ENCODE assay signal across 15 cellular contexts in genomic region chr16:23398987-23399805, GRCh38. TPM values are rescaled to one million over a fixed set of nuclear protein-coding genes. Genes with fewer than 3 reads are reported as not detected.
DNase-seq lines count a peak whose midpoint lies in the region; ATAC-seq and TF ChIP-seq lines count a peak whose summit lies in the region.
"Had no signal": no experiment of that assay in that cellular context is flagged by ENCODE, and none has a peak within 500 bp of the region (broad histone marks: within the 10 kb centered on the region; RNA-seq: fewer than 3 reads in every experiment).

No MANE protein-coding gene starts in this region.

- intact Hi-C loops in left lung (cut with DNase I), result no loop called here

- H3K9ac ChIP-seq in NT2/D1 (ENCODE audit: insufficient read length, low read depth), result peak overlapping the region; percentile 56

- no peak overlapping the region for H3K4me3 ChIP-seq in NT2/D1 (ENCODE audit: insufficient read length, low read depth)
- H3K4me3 ChIP-seq in gastroesophageal sphincter, result no peak overlapping the region
- no peak overlapping the region for H3K4me3 ChIP-seq in left lung
- H3K4me3 ChIP-seq: HAP-1, skin epidermis, testis had no signal

- H3K9me3 Mint-ChIP-seq in stimulated activated effector memory CD8-positive, alpha-beta T cell treated with anti-CD3 and anti-CD28 coated beads, Interleukin-12 subunit alpha, Interleukin-12 subunit beta, amount 100 ng/mL, for 72 hours, result no peaks in the 10 kb centered on the region
- H3K9me3 Mint-ChIP-seq: naive thymus-derived CD4-positive, alpha-beta T cell had no signal

- H3K27ac ChIP-seq in gastroesophageal sphincter (peak overlapping the region in 1 of 4 donors; percentile 53), left lung (peak overlapping the region in 1 of 2 donors; percentile 19)
- H3K27ac ChIP-seq: HL-60, skin epidermis, testis had no signal

- ATAC-seq in gastroesophageal sphincter, result peak; percentile 53
- peak; percentile 87 for ATAC-seq in left lung
- no peak for ATAC-seq in stimulated activated effector memory CD8-positive, alpha-beta T cell treated with anti-CD3 and anti-CD28 coated beads, Interleukin-12 subunit alpha, Interleukin-12 subunit beta, amount 100 ng/mL, for 72 hours
- ATAC-seq in GM21717 (IDR thresholded peaks at IDR 0.05; ENCODE audit: unreplicated experiment), result no peak
- no peak for ATAC-seq in HG02571 (IDR thresholded peaks at IDR 0.05; ENCODE audit: unreplicated experiment)
- ATAC-seq: naive thymus-derived CD4-positive, alpha-beta T cell had no signal

- peaks cover 6% of the 10 kb centered on the region for H3K4me1 ChIP-seq in NT2/D1 (ENCODE audit: insufficient read depth, insufficient read length)
- peaks cover 0 to 30% (median 0%) of the 10 kb centered on the region in 3 donors for H3K4me1 ChIP-seq in gastroesophageal sphincter
- H3K4me1 ChIP-seq in left lung, result no peaks in the 10 kb centered on the region
- H3K4me1 ChIP-seq: testis had no signal

- H3K36me3 ChIP-seq in NT2/D1 (ENCODE audit: insufficient read depth, insufficient read length, low read length) (peaks cover 44% of the 10 kb centered on the region), gastroesophageal sphincter (peaks cover 0 to 96% of the 10 kb centered on the region in 2 donors), left lung (peaks cover 0 to 77% of the 10 kb centered on the region in 2 donors)

- TF ChIP-seq POLR2A in gastroesophageal sphincter (IDR thresholded peaks at IDR 0.05), result no peak

- H3K36me3 Mint-ChIP-seq in stimulated activated effector memory CD8-positive, alpha-beta T cell treated with anti-CD3 and anti-CD28 coated beads, Interleukin-12 subunit alpha, Interleukin-12 subunit beta, amount 100 ng/mL, for 72 hours, result peaks cover 86% of the 10 kb centered on the region

- DNase-seq in NT2/D1 (ENCODE audit: low read depth, low spot score) (peak; percentile 90), left lung (peak in 1 of 2 donors; percentile 63)
- no peak for DNase-seq in stimulated activated effector memory CD8-positive, alpha-beta T cell treated with anti-CD3 and anti-CD28 coated beads, Interleukin-12 subunit alpha, Interleukin-12 subunit beta, amount 100 ng/mL, for 72 hours (ENCODE audit: low spot score in 2 of 2)
- no peak for DNase-seq in stimulated activated CD4-positive, alpha-beta T cell treated with anti-CD3 and anti-CD28 coated beads, Interleukin-2, amount 100 ng/mL, for 48 hours
- no peak for DNase-seq in stimulated activated naive CD4-positive, alpha-beta T cell (lab: John Stamatoyannopoulos, UW)
- DNase-seq: activated CD8-positive, alpha-beta memory T cell treated with anti-CD3 and anti-CD28 coated beads, Interleukin-2, amount 50 U/mL, for 48 hours; naive thymus-derived CD4-positive, alpha-beta T cell; testis had no signal

- H3K27ac Mint-ChIP-seq in stimulated activated effector memory CD8-positive, alpha-beta T cell treated with anti-CD3 and anti-CD28 coated beads, Interleukin-12 subunit alpha, Interleukin-12 subunit beta, amount 100 ng/mL, for 72 hours, result peak overlapping the region; percentile 53
- H3K27ac Mint-ChIP-seq: activated naive CD8-positive, alpha-beta T cell had no signal

- no peaks in the 10 kb centered on the region for H3K4me1 Mint-ChIP-seq in stimulated activated effector memory CD8-positive, alpha-beta T cell treated with anti-CD3 and anti-CD28 coated beads, Interleukin-12 subunit alpha, Interleukin-12 subunit beta, amount 100 ng/mL, for 72 hours
- H3K4me1 Mint-ChIP-seq: naive thymus-derived CD4-positive, alpha-beta T cell had no signal

- 50 to 51% methylated on average over 7 to 17 of the region's 17 CpGs for WGBS in gastroesophageal sphincter (ENCODE audit: low coverage in 1 of 2), 2 donors

- no peak for TF ChIP-seq EP300 in gastroesophageal sphincter (IDR thresholded peaks at IDR 0.05)

- H3K9me3 ChIP-seq in NT2/D1 (ENCODE audit: insufficient read depth, low read length) (no peaks in the 10 kb centered on the region), gastroesophageal sphincter (no peaks in the 10 kb centered on the region), left lung (no peaks in the 10 kb centered on the region)
- H3K9me3 ChIP-seq: HAP-1, testis had no signal

- H3K27me3 ChIP-seq in NT2/D1 (ENCODE audit: insufficient read depth, insufficient read length) (no peaks in the 10 kb centered on the region), gastroesophageal sphincter (no peaks in the 10 kb centered on the region), left lung (no peaks in the 10 kb centered on the region)
- H3K27me3 ChIP-seq: testis had no signal

- TF ChIP-seq CTCF in gastroesophageal sphincter (IDR thresholded peaks at IDR 0.05) (peak in 2 of 4 experiments; percentile 20 to 22), left lung (IDR thresholded peaks at IDR 0.05) (no peak)

- H3K4me3 Mint-ChIP-seq in stimulated activated effector memory CD8-positive, alpha-beta T cell treated with anti-CD3 and anti-CD28 coated beads, Interleukin-12 subunit alpha, Interleukin-12 subunit beta, amount 100 ng/mL, for 72 hours, result no peak overlapping the region
- H3K4me3 Mint-ChIP-seq: activated naive CD8-positive, alpha-beta T cell; naive thymus-derived CD4-positive, alpha-beta T cell had no signal

RNA-seq across cellular contexts. Expression of gene COG7, which starts 53.8 kb away (rescaled TPM):
- total RNA-seq in gastroesophageal sphincter (10 to 100 TPM in 3 of 4 donors, 1 to 10 TPM in 1; 6.9 to 18.6 (median 16.0) TPM), left lung (10 to 100 TPM; 19.8 to 22.0 TPM)

Comparison
In these comparisons a context has a peak if more than half of its experiments do, and no peak if none do; other contexts are left out.
1. ATAC-seq: peak in gastroesophageal sphincter (single experiment) and left lung (single experiment); none in stimulated activated effector memory CD8-positive, alpha-beta T cell treated with anti-CD3 and anti-CD28 coated beads, Interleukin-12 subunit alpha, Interleukin-12 subunit beta, amount 100 ng/mL, for 72 hours (single experiment), GM21717 (single experiment) and HG02571 (single experiment).